Comparison of ENCODE assay signal across 8 cellular contexts in genomic region chr3:9902372-9903237, GRCh38. TPM values are rescaled to one million over a fixed set of nuclear protein-coding genes. Genes with fewer than 3 reads are reported as not detected.
DNase-seq lines count a peak whose midpoint lies in the region; ATAC-seq and TF ChIP-seq lines count a peak whose summit lies in the region.

IL17RE (plus strand) TSS chr3:9902848; CDS start chr3:9902933, 85 bp downstream.

- DNase-seq in AG08396 (ENCODE audit: low spot score) = peak; percentile 28
- peak; percentile 80 for DNase-seq in NB4 (ENCODE audit: low read depth)
- DNase-seq in naive thymus-derived CD4-positive, alpha-beta T cell = no peak
- no peak for DNase-seq in SHP77 treated with DMSO at 0.1 percent for 48 hours (lab: John Stamatoyannopoulos, UW)
- DNase-seq in MV-4-11 (lab: John Stamatoyannopoulos, UW) = no peak

- no peaks in the 10 kb centered on the region for H3K36me3 Mint-ChIP-seq in dendritic cell treated with granulocyte-macrophage colony-stimulating factor and Interleukin-4, amounts not matched to agents 40 ng/mL and 50 ng/mL, for 4 days (ENCODE audit: low read depth)
- H3K36me3 Mint-ChIP-seq in naive thymus-derived CD4-positive, alpha-beta T cell = peaks cover 0 to 1% (median 0%) of the 10 kb centered on the region in 5 donors

- H3K27me3 ChIP-seq in naive thymus-derived CD4-positive, alpha-beta T cell (ENCODE audit: control insufficient read depth in 2 of 2, insufficient read depth in 2 of 2, low read length in 2 of 2) = no peaks in the 10 kb centered on the region

- H3K4me3 Mint-ChIP-seq in dendritic cell treated with granulocyte-macrophage colony-stimulating factor and Interleukin-4, amounts not matched to agents 40 ng/mL and 50 ng/mL, for 4 days = no peak within 1 kb of the TSS
- peak within 1 kb of the TSS in 7 of 10 donors; percentile 23 to 66 (median 37) for H3K4me3 Mint-ChIP-seq in naive thymus-derived CD4-positive, alpha-beta T cell

- no peaks in the 10 kb centered on the region for H3K36me3 ChIP-seq in naive thymus-derived CD4-positive, alpha-beta T cell (ENCODE audit: control insufficient read depth in 2 of 3, insufficient read depth in 3 of 3, low read length in 3 of 3)

- intact Hi-C loops in dendritic cell treated with granulocyte-macrophage colony-stimulating factor and Interleukin-4, amounts not matched to agents 40 ng/mL and 50 ng/mL, for 4 days (cut with micrococcal nuclease) = no loop called here
- intact Hi-C loops in naive thymus-derived CD4-positive, alpha-beta T cell (cut with micrococcal nuclease) = loop anchor here in 1 of 2 donors (1.0 kb wide), 2 partner anchors 12 to 125 kb away; partner anchors contain the start of gene JAGN1

- H3K9me3 Mint-ChIP-seq in dendritic cell treated with granulocyte-macrophage colony-stimulating factor and Interleukin-4, amounts not matched to agents 40 ng/mL and 50 ng/mL, for 4 days = no peaks in the 10 kb centered on the region
- H3K9me3 Mint-ChIP-seq in naive thymus-derived CD4-positive, alpha-beta T cell = no peaks in the 10 kb centered on the region

- H3K4me1 ChIP-seq in naive thymus-derived CD4-positive, alpha-beta T cell (ENCODE audit: control insufficient read depth in 2 of 2, insufficient read depth in 2 of 2, low read length in 2 of 2) = peaks cover 10 to 13% of the 10 kb centered on the region in 2 donors

- TF ChIP-seq POLR2A in NB4 (IDR thresholded peaks at IDR 0.05; ENCODE audit: extremely low read depth, insufficient read length) = peak; percentile 17

- no peaks in the 10 kb centered on the region for H3K27me3 Mint-ChIP-seq in dendritic cell treated with granulocyte-macrophage colony-stimulating factor and Interleukin-4, amounts not matched to agents 40 ng/mL and 50 ng/mL, for 4 days
- H3K27me3 Mint-ChIP-seq in naive thymus-derived CD4-positive, alpha-beta T cell = no peaks in the 10 kb centered on the region

- peak; percentile 38 for ATAC-seq in naive thymus-derived CD4-positive, alpha-beta T cell
- no peak for ATAC-seq in HG03565 (IDR thresholded peaks at IDR 0.05; ENCODE audit: unreplicated experiment)
- ATAC-seq in GM18870 (IDR thresholded peaks at IDR 0.05; ENCODE audit: unreplicated experiment) = no peak

- peak within 1 kb of the TSS; percentile 26 for H3K27ac Mint-ChIP-seq in dendritic cell treated with granulocyte-macrophage colony-stimulating factor and Interleukin-4, amounts not matched to agents 40 ng/mL and 50 ng/mL, for 4 days
- H3K27ac Mint-ChIP-seq in naive thymus-derived CD4-positive, alpha-beta T cell = peak within 1 kb of the TSS in 4 of 9 donors; percentile 42 to 76 (median 62)

- no peaks in the 10 kb centered on the region for H3K9me3 ChIP-seq in naive thymus-derived CD4-positive, alpha-beta T cell (ENCODE audit: control insufficient read depth in 2 of 3, low read length in 3 of 3)

- POLR2A ChIA-PET in naive thymus-derived CD4-positive, alpha-beta T cell (lab: Charles Lee) = interaction anchor here (1.0 to 2.1 kb wide), 4 partner anchors 9 to 31 kb away, joined by 3 to 10 read pairs (median 4); partner anchors contain the start of genes CRELD1 and JAGN1

- CTCF ChIA-PET in naive thymus-derived CD4-positive, alpha-beta T cell (lab: Charles Lee) = interaction anchor here (0.6 to 0.8 kb wide), 2 partner anchors 9 to 292 kb away, joined by 3 read pairs; no protein-coding TSS in a partner anchor

- H3K4me1 Mint-ChIP-seq in dendritic cell treated with granulocyte-macrophage colony-stimulating factor and Interleukin-4, amounts not matched to agents 40 ng/mL and 50 ng/mL, for 4 days (ENCODE audit: low read depth) = peaks cover 40% of the 10 kb centered on the region
- H3K4me1 Mint-ChIP-seq in naive thymus-derived CD4-positive, alpha-beta T cell = peaks cover 18 to 42% (median 32%) of the 10 kb centered on the region in 7 donors

- peak within 1 kb of the TSS; percentile 82 for H3K4me3 ChIP-seq in NB4 (ENCODE audit: low read depth, low read length)
- no peak within 1 kb of the TSS for H3K4me3 ChIP-seq in naive thymus-derived CD4-positive, alpha-beta T cell (ENCODE audit: low read length)

- H3K27ac ChIP-seq in naive thymus-derived CD4-positive, alpha-beta T cell (ENCODE audit: low read depth, low read length) = no peak within 1 kb of the TSS

- TF ChIP-seq CTCF in NB4 (IDR thresholded peaks at IDR 0.05; ENCODE audit: low read depth, low read length) = no peak

RNA-seq across cellular contexts. Expression of gene IL17RE, which starts in this region (rescaled TPM):
- total RNA-seq in naive thymus-derived CD4-positive, alpha-beta T cell = 1 to 10 TPM in 2 of 5 experiments, under 1 TPM in 3; 0.19 to 2.2 (median 0.38) TPM
- not detected for polyA plus RNA-seq in naive thymus-derived CD4-positive, alpha-beta T cell

Comparison
In these comparisons a context has a peak if more than half of its experiments do, and no peak if none do; other contexts are left out.
1. DNase-seq: peak in AG08396 (single experiment) and NB4 (single experiment); none in naive thymus-derived CD4-positive, alpha-beta T cell (0 of 9), SHP77 treated with DMSO at 0.1 percent for 48 hours (single experiment) and MV-4-11 (single experiment).